ENCODE assay signal across 8 cellular contexts in genomic region chr17:32142038-32142856, GRCh38. TPM values are rescaled to one million over a fixed set of nuclear protein-coding genes. Genes with fewer than 3 reads are reported as not detected.
DNase-seq lines count a peak whose midpoint lies in the region; ATAC-seq, FAIRE-seq and TF ChIP-seq lines count a peak whose summit lies in the region.

TSS of gene RHOT1 (plus strand) at chr17:32142502. CDS start at chr17:32142693, 191 bp downstream.

- ATAC-seq in CD8-positive, alpha-beta T cell: peak; percentile 87
- peak; percentile 66 for ATAC-seq in GM19438 (IDR thresholded peaks at IDR 0.05; ENCODE audit: low read depth, unreplicated experiment)
- peak; percentile 92 for ATAC-seq in mucosa of descending colon

- intact Hi-C loops in CD8-positive, alpha-beta T cell (cut with DNase I, micrococcal nuclease): loop anchor here (1.0 to 10.0 kb wide), 6 partner anchors 14 to 240 kb away; partner anchors contain the start of genes ZNF207 (in 2 of the 2), LRRC37B (in 1 of the 2) and UTP6 (in 1 of the 2)
- intact Hi-C loops in endothelial cell of umbilical vein (cut with micrococcal nuclease) (no loop called here), mucosa of descending colon (cut with DNase I, micrococcal nuclease) (no loop called here)

- DNase-seq in CD8-positive, alpha-beta T cell: peak; percentile 47 to 86 (median 68)
- peak; percentile 72 for DNase-seq in HPDE6-E6E7 (ENCODE audit: extremely low spot score)
- DNase-seq in NOMO-1 treated with dmso at 0.1 percent for 144 hours (lab: John Stamatoyannopoulos, UW; ENCODE audit: unreplicated experiment): peak; percentile 58
- peak; percentile 72 for DNase-seq in activated CD8-positive, alpha-beta memory T cell treated with anti-CD3 and anti-CD28 coated beads, Interleukin-2, amount 50 U/mL, for 4 hours
- peak; percentile 83 for DNase-seq in endothelial cell of umbilical vein (ENCODE audit: low read depth, low spot score)
- DNase-seq in mucosa of descending colon: peak; percentile 72 to 86 (median 86)
- DNase-seq in stimulated activated CD8-positive, alpha-beta memory T cell treated with anti-CD3 and anti-CD28 coated beads, Interleukin-4, amount 100 ng/mL, for 24 hours (ENCODE audit: low read depth): peak; percentile 58

- no peaks in the 10 kb centered on the region for H3K36me3 ChIP-seq in CD8-positive, alpha-beta T cell (ENCODE audit: insufficient read depth, low read length)
- H3K36me3 ChIP-seq in endothelial cell of umbilical vein (ENCODE audit: control insufficient read depth in 2 of 2, extremely low read depth in 1 of 2, insufficient read depth in 2 of 2, low read length in 2 of 2) (no peaks in the 10 kb centered on the region), mucosa of descending colon (ENCODE audit: low read depth) (no peaks in the 10 kb centered on the region)

- H3K27me3 Mint-ChIP-seq in CD8-positive, alpha-beta T cell (ENCODE audit: low read depth): no peaks in the 10 kb centered on the region

- no peaks in the 10 kb centered on the region for H3K27me3 ChIP-seq in CD8-positive, alpha-beta T cell (ENCODE audit: insufficient read depth, low read length)
- no peaks in the 10 kb centered on the region for H3K27me3 ChIP-seq in endothelial cell of umbilical vein (ENCODE audit: control insufficient read depth in 2 of 2, insufficient read depth in 2 of 2, low read length in 2 of 2)

- BruUV-seq in endothelial cell of umbilical vein (replicated peaks; lab: Mats Ljungman, UMichigan): no TSS peak

- H3K79me2 ChIP-seq in endothelial cell of umbilical vein (ENCODE audit: control insufficient read depth, insufficient read depth, low read length): peaks cover 28% of the 10 kb centered on the region

- peaks cover 5% of the 10 kb centered on the region for H3K4me1 ChIP-seq in CD8-positive, alpha-beta T cell (ENCODE audit: insufficient read depth, low read length)
- H3K4me1 ChIP-seq in endothelial cell of umbilical vein (ENCODE audit: control insufficient read depth, extremely low read depth, insufficient read depth, low read length) (peaks cover 15% of the 10 kb centered on the region), mucosa of descending colon (ENCODE audit: low read depth) (peaks cover 12% of the 10 kb centered on the region)

- H3K9ac ChIP-seq in endothelial cell of umbilical vein (replicated peaks; ENCODE audit: extremely low read depth, insufficient read depth, low read length): peak within 1 kb of the TSS; percentile 83

- H3K4me3 ChIP-seq in CD8-positive, alpha-beta T cell (ENCODE audit: low read depth, low read length): peak within 1 kb of the TSS; percentile 76
- H3K4me3 ChIP-seq in endothelial cell of umbilical vein (replicated peaks in 1 of 3; ENCODE audit: insufficient read depth in 1 of 3, low read depth in 1 of 3, low read length in 3 of 3) (peak within 1 kb of the TSS; percentile 78 to 98 (median 95)), mucosa of descending colon (peak within 1 kb of the TSS; percentile 70)

- H3K4me3 Mint-ChIP-seq in CD8-positive, alpha-beta T cell: peak within 1 kb of the TSS; percentile 96

- POLR2A ChIA-PET in CD8-positive, alpha-beta T cell (lab: Charles Lee): interaction anchor here (0.5 to 1.4 kb wide), 5 partner anchors 15 to 218 kb away, joined by 3 to 7 read pairs (median 4); no protein-coding TSS in a partner anchor
- POLR2A ChIA-PET in endothelial cell of umbilical vein (lab: Charles Lee): no interaction called here

- no peaks in the 10 kb centered on the region for H3K9me1 ChIP-seq in endothelial cell of umbilical vein (replicated peaks; ENCODE audit: control insufficient read depth, extremely low read depth, insufficient read depth, low read length)

- dilution Hi-C loops in endothelial cell of umbilical vein (cut with MboI; ENCODE audit: extremely low pct_ligation_motif_present, low sequenced_read_pairs): no loop called here

- H2AFZ ChIP-seq in endothelial cell of umbilical vein (ENCODE audit: low read depth, low read length): peak within 1 kb of the TSS; percentile 88

- peak within 1 kb of the TSS; percentile 92 for H3K27ac Mint-ChIP-seq in CD8-positive, alpha-beta T cell

- H3K27ac ChIP-seq in CD8-positive, alpha-beta T cell (ENCODE audit: low read depth, low read length): peak within 1 kb of the TSS; percentile 39
- peak within 1 kb of the TSS; percentile 64 for H3K27ac ChIP-seq in endothelial cell of umbilical vein (ENCODE audit: insufficient read depth, low read depth, low read length)

- CTCF ChIA-PET in CD8-positive, alpha-beta T cell (lab: Charles Lee): interaction anchor here (0.7 to 2.8 kb wide), 2 partner anchors 28 to 135 kb away, joined by 3 to 12 read pairs; partner anchors contain the start of gene LRRC37B
- CTCF ChIA-PET in endothelial cell of umbilical vein (lab: Charles Lee): interaction anchor here (0.5 to 2.0 kb wide), 11 partner anchors 8 to 179 kb away, joined by 3 to 11 read pairs (median 3); partner anchors contain the start of gene LRRC37B

- H3K4me2 ChIP-seq in endothelial cell of umbilical vein (ENCODE audit: insufficient read depth, low read length): peak within 1 kb of the TSS; percentile 91

- H4K20me1 ChIP-seq in endothelial cell of umbilical vein (replicated peaks; ENCODE audit: control insufficient read depth, extremely low read depth, insufficient read depth, low read length): no peaks in the 10 kb centered on the region

- no peaks in the 10 kb centered on the region for H3K9me3 ChIP-seq in CD8-positive, alpha-beta T cell (ENCODE audit: low read length)
- no peaks in the 10 kb centered on the region for H3K9me3 ChIP-seq in endothelial cell of umbilical vein (replicated peaks; ENCODE audit: control insufficient read depth, insufficient read depth, low read length)
- no peaks in the 10 kb centered on the region for H3K9me3 ChIP-seq in mucosa of descending colon

- peaks cover 9% of the 10 kb centered on the region for H3K36me3 Mint-ChIP-seq in CD8-positive, alpha-beta T cell

- peaks cover 30% of the 10 kb centered on the region for H3K4me1 Mint-ChIP-seq in CD8-positive, alpha-beta T cell (ENCODE audit: low read depth)

- peak; percentile 49 for TF ChIP-seq CTCF in CD8-positive, alpha-beta T cell (IDR thresholded peaks at IDR 0.05)
- TF ChIP-seq CTCF in endothelial cell of umbilical vein (IDR thresholded peaks at IDR 0.05; ENCODE audit: extremely low read depth in 1 of 2, insufficient read depth in 1 of 2, low read depth in 1 of 2, low read length in 2 of 2) (peak; percentile 59 to 68), mucosa of descending colon (IDR thresholded peaks at IDR 0.05) (peak; percentile 58)

- no peaks in the 10 kb centered on the region for H3K9me3 Mint-ChIP-seq in CD8-positive, alpha-beta T cell

- peak; percentile 59 for TF ChIP-seq POLR2A in endothelial cell of umbilical vein (IDR thresholded peaks at IDR 0.05; ENCODE audit: low read depth, low read length)

- FAIRE-seq in endothelial cell of umbilical vein (lab: Jason Lieb, UNC): peak; percentile 86

TF ChIP-seq in endothelial cell of umbilical vein, 7 proteins besides CTCF, POLR2A, EP300 and RAD21:
- TF ChIP-seq JUN (IDR thresholded peaks at IDR 0.05; ENCODE audit: borderline replicate concordance, insufficient read depth, insufficient read length, low read depth) (no peak), POLR2AphosphoS5 (IDR thresholded peaks at IDR 0.05; ENCODE audit: insufficient read depth, low read depth, low read length) (no peak), GATA2 (IDR thresholded peaks at IDR 0.05; ENCODE audit: insufficient read depth, insufficient read length, low read depth, low read length) (no peak), MYC (IDR thresholded peaks at IDR 0.05; ENCODE audit: low read depth, low read length) (no peak), MAX (IDR thresholded peaks at IDR 0.05; ENCODE audit: insufficient read depth, insufficient read length) (no peak), FOS (IDR thresholded peaks at IDR 0.05; ENCODE audit: borderline replicate concordance, insufficient read depth, low read length) (no peak), EZH2 (IDR thresholded peaks at IDR 0.05; ENCODE audit: borderline replicate concordance, low read depth, low read length, severe bottlenecking) (no peak)

RNA-seq across cellular contexts. Expression of gene RHOT1, which starts in this region (rescaled TPM):
- 10 to 100 TPM; 13.1 to 15.4 TPM for total RNA-seq in CD8-positive, alpha-beta T cell
- total RNA-seq in endothelial cell of umbilical vein: 22.0 and 23.5 TPM in 2 replicates
- polyA plus RNA-seq in endothelial cell of umbilical vein: 22.1 and 28.8 TPM in 2 replicates
- 30.1 and 30.5 TPM in 2 replicates for polyA plus RNA-seq in endothelial cell of umbilical vein (2011; cell fraction: cytosol; rRNA removed)
- 35.8 and 46.0 TPM in 2 replicates for polyA plus RNA-seq in endothelial cell of umbilical vein (2011; cell fraction: nucleus; rRNA removed)
- polyA plus RNA-seq in endothelial cell of umbilical vein (2012): 22.4 and 26.7 TPM in 2 replicates
- polyA minus RNA-seq in endothelial cell of umbilical vein: 40.0 and 41.7 TPM in 2 replicates
- 18.0 TPM for polyA minus RNA-seq in endothelial cell of umbilical vein (2011; cell fraction: cytosol; rRNA and poly(A)+ RNA removed)
- 47.5 and 66.6 TPM in 2 replicates for polyA minus RNA-seq in endothelial cell of umbilical vein (2011; cell fraction: nucleus; rRNA and poly(A)+ RNA removed)
- total RNA-seq in mucosa of descending colon: 10 to 100 TPM; 21.2 to 48.6 (median 21.4) TPM

Comparison
In these comparisons a context has a peak if more than half of its experiments do, and no peak if none do; other contexts are left out.
1. Peak in every context shown above with its lines: DNase-seq, ATAC-seq, H3K4me3 ChIP-seq and H3K27ac ChIP-seq.
2. intact Hi-C loops: an anchor here in CD8-positive, alpha-beta T cell (1.0 to 10.0 kb wide); none called in endothelial cell of umbilical vein and mucosa of descending colon.